In genomic region chr3:138329984-138330293, GRCh38 we compare ENCODE assay signal across 1 cellular context.
A peak's percentile ranks its signal among the peaks of the same experiment; 100 is the strongest.
TF ChIP-seq lines count a peak whose summit lies in the region.

No MANE protein-coding gene starts in this region.

TF ChIP-seq in H1, 55 proteins besides CTCF, POLR2A, EP300 and RAD21:
- TF ChIP-seq, protein P1, sequence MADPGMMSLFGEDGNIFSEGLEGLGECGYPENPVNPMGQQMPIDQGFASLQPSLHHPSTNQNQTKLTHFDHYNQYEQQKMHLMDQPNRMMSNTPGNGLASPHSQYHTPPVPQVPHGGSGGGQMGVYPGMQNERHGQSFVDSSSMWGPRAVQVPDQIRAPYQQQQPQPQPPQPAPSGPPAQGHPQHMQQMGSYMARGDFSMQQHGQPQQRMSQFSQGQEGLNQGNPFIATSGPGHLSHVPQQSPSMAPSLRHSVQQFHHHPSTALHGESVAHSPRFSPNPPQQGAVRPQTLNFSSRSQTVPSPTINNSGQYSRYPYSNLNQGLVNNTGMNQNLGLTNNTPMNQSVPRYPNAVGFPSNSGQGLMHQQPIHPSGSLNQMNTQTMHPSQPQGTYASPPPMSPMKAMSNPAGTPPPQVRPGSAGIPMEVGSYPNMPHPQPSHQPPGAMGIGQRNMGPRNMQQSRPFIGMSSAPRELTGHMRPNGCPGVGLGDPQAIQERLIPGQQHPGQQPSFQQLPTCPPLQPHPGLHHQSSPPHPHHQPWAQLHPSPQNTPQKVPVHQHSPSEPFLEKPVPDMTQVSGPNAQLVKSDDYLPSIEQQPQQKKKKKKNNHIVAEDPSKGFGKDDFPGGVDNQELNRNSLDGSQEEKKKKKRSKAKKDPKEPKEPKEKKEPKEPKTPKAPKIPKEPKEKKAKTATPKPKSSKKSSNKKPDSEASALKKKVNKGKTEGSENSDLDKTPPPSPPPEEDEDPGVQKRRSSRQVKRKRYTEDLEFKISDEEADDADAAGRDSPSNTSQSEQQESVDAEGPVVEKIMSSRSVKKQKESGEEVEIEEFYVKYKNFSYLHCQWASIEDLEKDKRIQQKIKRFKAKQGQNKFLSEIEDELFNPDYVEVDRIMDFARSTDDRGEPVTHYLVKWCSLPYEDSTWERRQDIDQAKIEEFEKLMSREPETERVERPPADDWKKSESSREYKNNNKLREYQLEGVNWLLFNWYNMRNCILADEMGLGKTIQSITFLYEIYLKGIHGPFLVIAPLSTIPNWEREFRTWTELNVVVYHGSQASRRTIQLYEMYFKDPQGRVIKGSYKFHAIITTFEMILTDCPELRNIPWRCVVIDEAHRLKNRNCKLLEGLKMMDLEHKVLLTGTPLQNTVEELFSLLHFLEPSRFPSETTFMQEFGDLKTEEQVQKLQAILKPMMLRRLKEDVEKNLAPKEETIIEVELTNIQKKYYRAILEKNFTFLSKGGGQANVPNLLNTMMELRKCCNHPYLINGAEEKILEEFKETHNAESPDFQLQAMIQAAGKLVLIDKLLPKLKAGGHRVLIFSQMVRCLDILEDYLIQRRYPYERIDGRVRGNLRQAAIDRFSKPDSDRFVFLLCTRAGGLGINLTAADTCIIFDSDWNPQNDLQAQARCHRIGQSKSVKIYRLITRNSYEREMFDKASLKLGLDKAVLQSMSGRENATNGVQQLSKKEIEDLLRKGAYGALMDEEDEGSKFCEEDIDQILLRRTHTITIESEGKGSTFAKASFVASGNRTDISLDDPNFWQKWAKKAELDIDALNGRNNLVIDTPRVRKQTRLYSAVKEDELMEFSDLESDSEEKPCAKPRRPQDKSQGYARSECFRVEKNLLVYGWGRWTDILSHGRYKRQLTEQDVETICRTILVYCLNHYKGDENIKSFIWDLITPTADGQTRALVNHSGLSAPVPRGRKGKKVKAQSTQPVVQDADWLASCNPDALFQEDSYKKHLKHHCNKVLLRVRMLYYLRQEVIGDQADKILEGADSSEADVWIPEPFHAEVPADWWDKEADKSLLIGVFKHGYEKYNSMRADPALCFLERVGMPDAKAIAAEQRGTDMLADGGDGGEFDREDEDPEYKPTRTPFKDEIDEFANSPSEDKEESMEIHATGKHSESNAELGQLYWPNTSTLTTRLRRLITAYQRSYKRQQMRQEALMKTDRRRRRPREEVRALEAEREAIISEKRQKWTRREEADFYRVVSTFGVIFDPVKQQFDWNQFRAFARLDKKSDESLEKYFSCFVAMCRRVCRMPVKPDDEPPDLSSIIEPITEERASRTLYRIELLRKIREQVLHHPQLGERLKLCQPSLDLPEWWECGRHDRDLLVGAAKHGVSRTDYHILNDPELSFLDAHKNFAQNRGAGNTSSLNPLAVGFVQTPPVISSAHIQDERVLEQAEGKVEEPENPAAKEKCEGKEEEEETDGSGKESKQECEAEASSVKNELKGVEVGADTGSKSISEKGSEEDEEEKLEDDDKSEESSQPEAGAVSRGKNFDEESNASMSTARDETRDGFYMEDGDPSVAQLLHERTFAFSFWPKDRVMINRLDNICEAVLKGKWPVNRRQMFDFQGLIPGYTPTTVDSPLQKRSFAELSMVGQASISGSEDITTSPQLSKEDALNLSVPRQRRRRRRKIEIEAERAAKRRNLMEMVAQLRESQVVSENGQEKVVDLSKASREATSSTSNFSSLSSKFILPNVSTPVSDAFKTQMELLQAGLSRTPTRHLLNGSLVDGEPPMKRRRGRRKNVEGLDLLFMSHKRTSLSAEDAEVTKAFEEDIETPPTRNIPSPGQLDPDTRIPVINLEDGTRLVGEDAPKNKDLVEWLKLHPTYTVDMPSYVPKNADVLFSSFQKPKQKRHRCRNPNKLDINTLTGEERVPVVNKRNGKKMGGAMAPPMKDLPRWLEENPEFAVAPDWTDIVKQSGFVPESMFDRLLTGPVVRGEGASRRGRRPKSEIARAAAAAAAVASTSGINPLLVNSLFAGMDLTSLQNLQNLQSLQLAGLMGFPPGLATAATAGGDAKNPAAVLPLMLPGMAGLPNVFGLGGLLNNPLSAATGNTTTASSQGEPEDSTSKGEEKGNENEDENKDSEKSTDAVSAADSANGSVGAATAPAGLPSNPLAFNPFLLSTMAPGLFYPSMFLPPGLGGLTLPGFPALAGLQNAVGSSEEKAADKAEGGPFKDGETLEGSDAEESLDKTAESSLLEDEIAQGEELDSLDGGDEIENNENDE (IDR thresholded peaks at IDR 0.05; ENCODE audit: insufficient replicate concordance, low read length) = no peak
- TF ChIP-seq SIN3A (conservative IDR thresholded peaks at IDR 0.05 in 1 of 2, IDR thresholded peaks at IDR 0.05 in 1 of 2; ENCODE audit: low read depth in 1 of 2, low read length in 2 of 2) = 0 out of 4 replicates have a peak, but pooled peaks of 1 of the 2 experiments have one; percentile 5
- TF ChIP-seq, protein P2, sequence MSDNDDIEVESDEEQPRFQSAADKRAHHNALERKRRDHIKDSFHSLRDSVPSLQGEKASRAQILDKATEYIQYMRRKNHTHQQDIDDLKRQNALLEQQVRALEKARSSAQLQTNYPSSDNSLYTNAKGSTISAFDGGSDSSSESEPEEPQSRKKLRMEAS (IDR thresholded peaks at IDR 0.05) = no peak
